ENCODE assay signal across 8 cellular contexts in genomic region chr7:4725014-4725951, GRCh38. TPM values are rescaled to one million over a fixed set of nuclear protein-coding genes. Genes with fewer than 3 reads are reported as not detected.
DNase-seq lines count a peak whose midpoint lies in the region; ATAC-seq and TF ChIP-seq lines count a peak whose summit lies in the region.

No MANE protein-coding gene starts in this region.

- DNase-seq in Daoy (ENCODE audit: low read depth) (peak; percentile 93), MV-4-11 (lab: John Stamatoyannopoulos, UW) (peak; percentile 81), activated T-cell treated with anti-CD3 and anti-CD28 coated beads for 1 hour (ENCODE audit: low read depth) (peak; percentile 29), epithelial cell of esophagus (ENCODE audit: low read depth) (peak; percentile 69), mucosa of gallbladder (ENCODE audit: low spot score) (peak; percentile 66), NCI-H69 (lab: John Stamatoyannopoulos, UW) (no peak)

- peak overlapping the region; percentile 71 to 90 for H3K9ac ChIP-seq in stomach smooth muscle (ENCODE audit: low read length in 2 of 2)

- ATAC-seq in GM21786 (IDR thresholded peaks at IDR 0.05; ENCODE audit: unreplicated experiment): peak; percentile 75

- H3K4me3 ChIP-seq in epithelial cell of esophagus (ENCODE audit: low read length) (peak overlapping the region; percentile 39), stomach smooth muscle (ENCODE audit: low read length in 2 of 2) (peak overlapping the region; percentile 45 to 78)

- no peaks in the 10 kb centered on the region for H3K9me3 ChIP-seq in stomach smooth muscle (ENCODE audit: control insufficient read depth in 2 of 2, low read length in 2 of 2)

- H3K4me1 ChIP-seq in stomach smooth muscle (ENCODE audit: control insufficient read depth, insufficient read depth, low read length): peaks cover 72% of the 10 kb centered on the region

- peak overlapping the region; percentile 98 for H3K27ac ChIP-seq in stomach smooth muscle (ENCODE audit: low read length)

- TF ChIP-seq CTCF in epithelial cell of esophagus (IDR thresholded peaks at IDR 0.05; ENCODE audit: insufficient read depth, low read depth, low read length, missing control alignments): no peak

- H3K36me3 ChIP-seq in stomach smooth muscle (ENCODE audit: control insufficient read depth in 2 of 2, insufficient read depth in 2 of 2, low read length in 2 of 2): peaks cover 2 to 6% of the 10 kb centered on the region in 2 donors

- no peaks in the 10 kb centered on the region for H3K27me3 ChIP-seq in stomach smooth muscle (ENCODE audit: control insufficient read depth in 1 of 2, insufficient read depth in 2 of 2, low read length in 2 of 2)

RNA-seq across cellular contexts. Expression of gene FOXK1, which starts 43.2 kb away (rescaled TPM):
- 12.9 and 20.9 TPM in 2 replicates for total RNA-seq in Daoy (2014; rRNA removed; shearing (Covaris generic))
- 27.0 TPM for total RNA-seq in mucosa of gallbladder

RNA-seq across cellular contexts. Expression of gene AP5Z1, which starts 50.1 kb away (rescaled TPM):
- total RNA-seq in Daoy (2014; rRNA removed; shearing (Covaris generic)): 37.2 and 40.0 TPM in 2 replicates
- total RNA-seq in mucosa of gallbladder: 45.0 TPM
